In the genomic region with DNA sequence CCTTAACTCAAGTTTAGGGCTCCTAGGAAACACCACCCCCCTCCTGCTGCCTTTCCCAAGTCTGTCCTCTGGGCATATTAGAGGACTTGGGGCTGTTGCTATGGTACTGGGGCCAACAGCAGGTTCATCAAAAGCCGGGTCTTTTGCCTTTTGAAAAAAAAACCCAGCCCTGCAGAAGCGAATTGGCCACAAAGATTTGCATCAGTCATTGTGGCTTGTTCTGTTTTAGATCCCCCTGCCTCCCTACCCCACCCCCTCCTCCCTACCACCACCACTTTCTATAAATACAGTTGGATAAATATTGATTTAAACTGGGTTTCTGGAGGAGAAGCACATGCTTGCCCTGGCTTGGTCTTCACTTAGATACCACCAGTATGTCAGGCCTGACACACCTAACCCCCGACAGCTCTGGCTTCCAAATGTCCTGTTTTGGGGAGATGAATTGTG, we compare ENCODE assay signal across 10 cellular contexts. TPM values are rescaled to one million over a fixed set of nuclear protein-coding genes. Genes with fewer than 3 reads are reported as not detected.
A peak's percentile ranks its signal among the peaks of the same experiment; 100 is the strongest.
DNase-seq lines count a peak whose midpoint lies in the region; ATAC-seq and TF ChIP-seq lines count a peak whose summit lies in the region.
"Had no signal": no experiment of that assay in that cellular context is flagged by ENCODE, and none has a peak within 500 bp of the region (broad histone marks: within the 10 kb centered on the region; RNA-seq: fewer than 3 reads in every experiment).

No MANE protein-coding gene starts in this region.

- H3K27me3 Mint-ChIP-seq in activated naive CD4-positive, alpha-beta T cell treated with anti-CD3 and anti-CD28 coated beads, Interleukin-2, amount 50 U/mL, for 24 hours = no peaks in the 10 kb centered on the region
- H3K27me3 Mint-ChIP-seq in Caco-2 (ENCODE audit: insufficient read depth, unreplicated experiment) = no peaks in the 10 kb centered on the region

- peaks cover 0 to 68% (median 57%) of the 10 kb centered on the region in 4 donors for H3K4me1 ChIP-seq in tibial artery
- H3K4me1 ChIP-seq in Caco-2 = no peaks in the 10 kb centered on the region; the same call in 1 of the 2 replicates

- no peak for DNase-seq in activated naive CD4-positive, alpha-beta T cell treated with anti-CD3 and anti-CD28 coated beads, Interleukin-2, amount 50 U/mL, for 16 hours
- DNase-seq in astrocyte of the cerebellum (ENCODE audit: low read depth) (peak; percentile 34), tibial artery (peak in 1 of 2 donors; percentile 74), Caco-2 (no peak), NCI-H510A treated with DMSO at 0.1 percent for 48 hours (lab: John Stamatoyannopoulos, UW) (no peak)
- no peak for DNase-seq in activated T-cell treated with anti-CD3 and anti-CD28 coated beads, Interleukin-2, amount 50 U/mL, for 48 hours
- DNase-seq: immature natural killer cell had no signal

- POLR2A ChIA-PET in Caco-2 (lab: Charles Lee) = no interaction called here

- no peaks in the 10 kb centered on the region for H3K9me3 ChIP-seq in tibial artery
- no peaks in the 10 kb centered on the region for H3K9me3 ChIP-seq in Caco-2

- intact Hi-C loops in tibial artery (cut with DNase I; ENCODE audit: low total_unique reads) (loop anchor here (5.0 kb wide), 1 partner anchor 317 kb away; no protein-coding TSS in a partner anchor), Caco-2 (cut with micrococcal nuclease; ENCODE audit: unreplicated experiment) (no loop called here)

- no peaks in the 10 kb centered on the region for H3K27me3 ChIP-seq in tibial artery
- H3K27me3 ChIP-seq in Caco-2 (replicated peaks; ENCODE audit: control insufficient read depth, insufficient read depth, low read length) = no peaks in the 10 kb centered on the region

- in situ Hi-C loops in astrocyte of the cerebellum (cut with HindIII; ENCODE audit: low sequenced_read_pairs) = no loop called here

- no peaks in the 10 kb centered on the region for H3K36me3 ChIP-seq in tibial artery
- H3K36me3 ChIP-seq in Caco-2 (ENCODE audit: control insufficient read depth, insufficient read depth, low read length) = no peaks in the 10 kb centered on the region

- ATAC-seq in HG03521 (IDR thresholded peaks at IDR 0.05; ENCODE audit: unreplicated experiment) = peak; percentile 25

- CTCF ChIA-PET in Caco-2 (lab: Charles Lee) = no interaction called here

- no peak overlapping the region for H3K4me3 Mint-ChIP-seq in activated naive CD4-positive, alpha-beta T cell treated with anti-CD3 and anti-CD28 coated beads, Interleukin-2, amount 50 U/mL, for 24 hours
- H3K4me3 Mint-ChIP-seq in Caco-2 (ENCODE audit: unreplicated experiment) = no peak overlapping the region
- H3K4me3 Mint-ChIP-seq: immature natural killer cell had no signal

- no peak for TF ChIP-seq CTCF in astrocyte of the cerebellum (IDR thresholded peaks at IDR 0.05; ENCODE audit: low read depth, low read length, missing control alignments)
- no peak for TF ChIP-seq CTCF in tibial artery (IDR thresholded peaks at IDR 0.05)
- no peak for TF ChIP-seq CTCF in Caco-2 (IDR thresholded peaks at IDR 0.05; ENCODE audit: insufficient read depth in 1 of 2, low read depth in 1 of 2, low read length in 1 of 2, severe bottlenecking in 1 of 2, unreplicated experiment in 1 of 2)

- H3K4me3 ChIP-seq in astrocyte of the cerebellum (ENCODE audit: low read depth, low read length) (no peak overlapping the region), tibial artery (no peak overlapping the region), Caco-2 (ENCODE audit: low read depth, low read length) (no peak overlapping the region)

- peaks cover 59% of the 10 kb centered on the region for H3K4me1 Mint-ChIP-seq in activated naive CD4-positive, alpha-beta T cell treated with anti-CD3 and anti-CD28 coated beads, Interleukin-2, amount 50 U/mL, for 24 hours
- H3K4me1 Mint-ChIP-seq in Caco-2 (ENCODE audit: low read depth, unreplicated experiment) = peaks cover 24% of the 10 kb centered on the region

- H3K27ac ChIP-seq in tibial artery = peak overlapping the region; percentile 96 to 99

- BruUV-seq in Caco-2 (replicated peaks; lab: Mats Ljungman, UMichigan) = no TSS peak

- no peaks in the 10 kb centered on the region for H3K9me3 Mint-ChIP-seq in activated naive CD4-positive, alpha-beta T cell treated with anti-CD3 and anti-CD28 coated beads, Interleukin-2, amount 50 U/mL, for 24 hours
- no peaks in the 10 kb centered on the region for H3K9me3 Mint-ChIP-seq in Caco-2 (ENCODE audit: unreplicated experiment)
- H3K9me3 Mint-ChIP-seq: CD4-positive, CD25-positive, alpha-beta regulatory T cell had no signal

- H3K27ac Mint-ChIP-seq in activated naive CD4-positive, alpha-beta T cell treated with anti-CD3 and anti-CD28 coated beads, Interleukin-2, amount 50 U/mL, for 24 hours = peak overlapping the region; percentile 46
- no peak overlapping the region for H3K27ac Mint-ChIP-seq in Caco-2 (ENCODE audit: unreplicated experiment)
- H3K27ac Mint-ChIP-seq: immature natural killer cell had no signal

- no peaks in the 10 kb centered on the region for H3K36me3 Mint-ChIP-seq in activated naive CD4-positive, alpha-beta T cell treated with anti-CD3 and anti-CD28 coated beads, Interleukin-2, amount 50 U/mL, for 24 hours
- H3K36me3 Mint-ChIP-seq in Caco-2 (ENCODE audit: insufficient read depth, unreplicated experiment) = peaks cover 10% of the 10 kb centered on the region
- H3K36me3 Mint-ChIP-seq: CD4-positive, CD25-positive, alpha-beta regulatory T cell had no signal

RNA-seq across cellular contexts. Expression of gene MXI1, which starts 7.0 kb away (rescaled TPM):
- total RNA-seq in Caco-2 (2022) = 9.1 and 11.0 TPM in 2 replicates
